ENCODE assay signal across 10 cellular contexts in genomic region chr17:2253768-2254406, GRCh38. TPM values are rescaled to one million over a fixed set of nuclear protein-coding genes. Genes with fewer than 3 reads are reported as not detected.
DNase-seq lines count a peak whose midpoint lies in the region; ATAC-seq and TF ChIP-seq lines count a peak whose summit lies in the region.
"Had no signal": no experiment of that assay in that cellular context is flagged by ENCODE, and none has a peak within 500 bp of the region (broad histone marks: within the 10 kb centered on the region; RNA-seq: fewer than 3 reads in every experiment).

No MANE protein-coding gene starts in this region.

- H4K20me1 ChIP-seq in OCI-LY7 (ENCODE audit: insufficient read depth, low read length), result no peaks in the 10 kb centered on the region

- no peak for TF ChIP-seq CTCF in mesothelial cell of epicardium (IDR thresholded peaks at IDR 0.05; ENCODE audit: unreplicated experiment)
- TF ChIP-seq CTCF in OCI-LY7 (conservative IDR thresholded peaks at IDR 0.05; ENCODE audit: low read length), result no peak

- H3K4me1 Mint-ChIP-seq in mesothelial cell of epicardium, result peaks cover 8% of the 10 kb centered on the region

- peaks cover 27% of the 10 kb centered on the region for H3K36me3 Mint-ChIP-seq in mesothelial cell of epicardium

- no peaks in the 10 kb centered on the region for H3K9me3 ChIP-seq in OCI-LY7 (ENCODE audit: low read length)

- H3K4me3 ChIP-seq in H7 (ENCODE audit: insufficient read depth, low read depth, low read length), result no peak overlapping the region
- H3K4me3 ChIP-seq in OCI-LY7 (ENCODE audit: low read depth, low read length, poor library complexity, severe bottlenecking), result no peak overlapping the region

- H3K4me1 ChIP-seq in OCI-LY7 (ENCODE audit: insufficient read depth, low read length, poor library complexity, severe bottlenecking), result no peaks in the 10 kb centered on the region

- ATAC-seq in GM18867 (IDR thresholded peaks at IDR 0.05; ENCODE audit: unreplicated experiment) (peak; percentile 68), GM21576 (IDR thresholded peaks at IDR 0.05; ENCODE audit: unreplicated experiment) (peak; percentile 71), HG03571 (IDR thresholded peaks at IDR 0.05; ENCODE audit: unreplicated experiment) (peak; percentile 69)

- H3K27me3 ChIP-seq in H7 (ENCODE audit: control insufficient read depth, insufficient read depth, low read length), result no peaks in the 10 kb centered on the region

- no TSS peak for BruUV-seq in OCI-LY7 (replicated peaks; lab: Mats Ljungman, UMichigan)

- intact Hi-C loops in OCI-LY7 (cut with micrococcal nuclease; ENCODE audit: unreplicated experiment), result no loop called here

- H3K9me2 ChIP-seq in OCI-LY7 (ENCODE audit: insufficient read depth, low read length), result no peaks in the 10 kb centered on the region

- H2AFZ ChIP-seq in OCI-LY7 (ENCODE audit: low read length), result no peak overlapping the region

- DNase-seq in mesothelial cell of epicardium (ENCODE audit: low spot score in 2 of 2, unreplicated experiment in 2 of 2) (no peak), H7 (no peak), OCI-LY7 (ENCODE audit: low spot score) (no peak), NCI-H446 treated with DMSO at 0.1 percent for 48 hours (lab: John Stamatoyannopoulos, UW) (no peak)
- DNase-seq: foreskin melanocyte, GF-D8, NCI-H2171 treated with DMSO at 0.1 percent for 48 hours had no signal

- no peak overlapping the region for H3K27ac ChIP-seq in OCI-LY7 (ENCODE audit: low read depth, low read length, poor library complexity, severe bottlenecking)

- peak overlapping the region; percentile 15 for H3K27ac Mint-ChIP-seq in mesothelial cell of epicardium

- no peaks in the 10 kb centered on the region for H3K79me2 ChIP-seq in OCI-LY7 (ENCODE audit: insufficient read depth, low read depth, low read length)

- H3K27me3 Mint-ChIP-seq in mesothelial cell of epicardium (ENCODE audit: low read depth), result no peaks in the 10 kb centered on the region

- H3K9me3 Mint-ChIP-seq in mesothelial cell of epicardium, result peaks cover 5% of the 10 kb centered on the region

- H3K36me3 ChIP-seq in H7 (replicated peaks; ENCODE audit: control insufficient read depth, insufficient read depth, low read length) (no peaks in the 10 kb centered on the region), OCI-LY7 (ENCODE audit: insufficient read depth, low read length) (peaks cover 21% of the 10 kb centered on the region)

- CTCF ChIA-PET in OCI-LY7 (lab: Charles Lee; ENCODE audit: unreplicated experiment), result no interaction called here

- POLR2A ChIA-PET in OCI-LY7 (lab: Charles Lee), result no interaction called here

- no peak overlapping the region for H3K4me2 ChIP-seq in OCI-LY7 (ENCODE audit: low read length)

- H3K4me3 Mint-ChIP-seq in mesothelial cell of epicardium, result no peak overlapping the region

RNA-seq across cellular contexts. Expression of gene SMG6, which starts 49.7 kb away (rescaled TPM):
- total RNA-seq in mesothelial cell of epicardium (55.4 to 58.3 TPM (median 58.3 TPM) in 3 replicates), OCI-LY7 (2022) (17.8 and 18.8 TPM in 2 replicates)
- total RNA-seq in H7 (2014; rRNA removed; shearing (Covaris generic)), result 18.2 and 24.3 TPM in 2 replicates
- 10.2 and 12.5 TPM in 2 replicates for total RNA-seq in OCI-LY7 (2014; rRNA removed; shearing (Covaris generic))

RNA-seq across cellular contexts. Expression of gene SRR, which starts 49.9 kb away (rescaled TPM):
- total RNA-seq in mesothelial cell of epicardium, result 13.4 to 17.6 TPM (median 16.0 TPM) in 3 replicates
- total RNA-seq in H7 (2014; rRNA removed; shearing (Covaris generic)), result 7.6 and 9.6 TPM in 2 replicates
- 3.8 and 5.6 TPM in 2 replicates for total RNA-seq in OCI-LY7 (2014; rRNA removed; shearing (Covaris generic))
- 5.8 and 12.1 TPM in 2 replicates for total RNA-seq in OCI-LY7 (2022)
